Comparison of ENCODE assay signal across 21 cellular contexts in genomic region chr3:129020691-129021090, GRCh38. TPM values are rescaled to one million over a fixed set of nuclear protein-coding genes. Genes with fewer than 3 reads are reported as not detected.
"Had no signal": no experiment of that assay in that cellular context is flagged by ENCODE, and none has a peak within 500 bp of the region (broad histone marks: within the 10 kb centered on the region; RNA-seq: fewer than 3 reads in every experiment).

No MANE protein-coding gene starts in this region.

- H3K36me3 ChIP-seq: pancreas had no signal

- ATAC-seq: activated CD8-positive, alpha-beta T cell treated with anti-CD3 and anti-CD28 coated beads for 36 hours; activated naive CD4-positive, alpha-beta T cell treated with anti-CD3 and anti-CD28 coated beads, Interleukin-2, amount 50 U/mL, for 72 hours; activated T-cell treated with anti-CD3 and anti-CD28 coated beads, Interleukin-2, amount 50 U/mL, for 4 hours; body of pancreas; naive thymus-derived CD4-positive, alpha-beta T cell; pancreas; stimulated activated naive CD8-positive, alpha-beta T cell treated with anti-CD3 and anti-CD28 coated beads, Interleukin-15, Interleukin-2, amounts not matched to agents 100 U/mL and 50 U/mL, for 24 hours had no signal

- H3K27ac Mint-ChIP-seq: activated CD8-positive, alpha-beta T cell treated with anti-CD3 and anti-CD28 coated beads for 36 hours; activated naive CD4-positive, alpha-beta T cell treated with anti-CD3 and anti-CD28 coated beads, Interleukin-2, amount 50 U/mL, for 72 hours had no signal

- H3K27me3 ChIP-seq: body of pancreas, pancreas had no signal

- DNase-seq: activated CD4-positive, alpha-beta T cell treated with anti-CD3 and anti-CD28 coated beads for 4 hours; activated CD8-positive, alpha-beta T cell treated with anti-CD3 and anti-CD28 coated beads for 36 hours; activated gamma-delta T cell; activated T-cell treated with anti-CD3 and anti-CD28 coated beads, Interleukin-2, amount 50 U/mL, for 4 hours; amniotic stem cell; body of pancreas; central memory CD4-positive, alpha-beta T cell; effector CD8-positive, alpha-beta T cell; hippocampal formation; kidney; naive thymus-derived CD4-positive, alpha-beta T cell; retina; stimulated activated CD4-positive, alpha-beta T cell treated with anti-CD3 and anti-CD28 coated beads, Interleukin-4, amount 100 ng/mL, for 4 hours; stimulated activated CD8-positive, alpha-beta memory T cell treated with anti-CD3 and anti-CD28 coated beads, Interleukin-4, amount 100 ng/mL, for 48 hours; stimulated activated naive CD8-positive, alpha-beta T cell treated with anti-CD3 and anti-CD28 coated beads, Interleukin-15, Interleukin-2, amounts not matched to agents 100 U/mL and 50 U/mL, for 24 hours; T-helper 2 cell had no signal

- H3K27me3 Mint-ChIP-seq: activated CD8-positive, alpha-beta T cell treated with anti-CD3 and anti-CD28 coated beads for 36 hours; naive thymus-derived CD4-positive, alpha-beta T cell had no signal

- H3K4me1 ChIP-seq: body of pancreas, pancreas had no signal

- H3K9me3 Mint-ChIP-seq: activated CD8-positive, alpha-beta T cell treated with anti-CD3 and anti-CD28 coated beads for 36 hours; activated T-cell treated with anti-CD3 and anti-CD28 coated beads, Interleukin-2, amount 50 U/mL, for 4 hours had no signal

- H3K4me3 Mint-ChIP-seq: activated CD8-positive, alpha-beta T cell treated with anti-CD3 and anti-CD28 coated beads for 36 hours; activated T-cell treated with anti-CD3 and anti-CD28 coated beads, Interleukin-2, amount 50 U/mL, for 4 hours; naive thymus-derived CD4-positive, alpha-beta T cell had no signal

- H3K4me3 ChIP-seq: body of pancreas, pancreas, skin epidermis had no signal

- H3K27ac ChIP-seq: body of pancreas, pancreas had no signal

- H3K9me3 ChIP-seq: body of pancreas, pancreas had no signal

- FAIRE-seq: endothelial cell of umbilical vein, kidney, pancreas had no signal

- H3K36me3 Mint-ChIP-seq: activated naive CD4-positive, alpha-beta T cell treated with anti-CD3 and anti-CD28 coated beads, Interleukin-2, amount 50 U/mL, for 72 hours had no signal

RNA-seq across cellular contexts. Expression of gene CFAP92, which starts 26.8 kb away (rescaled TPM):
- total RNA-seq: body of pancreas had no signal

RNA-seq across cellular contexts. Expression of gene GP9, which starts 39.9 kb away (rescaled TPM):
- total RNA-seq: activated CD8-positive, alpha-beta T cell treated with anti-CD3 and anti-CD28 coated beads for 36 hours; activated naive CD4-positive, alpha-beta T cell treated with anti-CD3 and anti-CD28 coated beads, Interleukin-2, amount 50 U/mL, for 72 hours; activated T-cell treated with anti-CD3 and anti-CD28 coated beads, Interleukin-2, amount 50 U/mL, for 4 hours; body of pancreas; endothelial cell of umbilical vein; kidney; pancreas; ureter had no signal
- polyA plus RNA-seq: endothelial cell of umbilical vein; naive thymus-derived CD4-positive, alpha-beta T cell had no signal
